In the genomic region with DNA sequence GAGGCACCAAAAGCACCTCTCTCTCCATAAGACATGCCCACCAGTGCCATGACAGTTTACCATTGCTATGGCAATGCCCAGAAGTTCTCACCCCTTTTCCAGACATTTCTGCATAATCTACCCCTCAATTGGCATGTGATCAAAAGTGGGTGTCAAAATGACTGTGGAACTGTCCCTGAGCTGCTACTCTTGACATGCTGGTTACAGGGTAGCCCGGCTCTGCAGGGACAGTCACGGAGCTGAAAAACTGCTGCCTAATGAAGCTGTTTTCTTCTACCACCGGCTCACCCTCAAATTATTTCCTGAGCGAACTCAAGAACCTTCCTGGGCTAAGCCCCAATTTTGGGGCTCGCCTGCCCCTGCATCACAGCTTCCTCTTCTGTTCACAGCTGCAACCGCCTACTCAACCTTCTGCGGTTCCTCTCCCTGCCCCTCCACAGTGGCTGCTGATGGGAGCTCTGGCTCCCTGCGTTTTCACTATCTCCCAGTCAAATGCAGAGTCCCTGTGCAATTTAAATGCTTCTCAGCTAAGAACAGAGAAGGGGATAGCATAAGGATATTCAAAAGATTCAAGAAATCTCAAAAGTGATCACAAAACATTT, we compare ENCODE assay signal across 9 cellular contexts.
DNase-seq lines count a peak whose midpoint lies in the region; ATAC-seq and TF ChIP-seq lines count a peak whose summit lies in the region.
"Had no signal": no experiment of that assay in that cellular context is flagged by ENCODE, and none has a peak within 500 bp of the region (broad histone marks: within the 10 kb centered on the region; RNA-seq: fewer than 3 reads in every experiment).

No MANE protein-coding gene starts in this region.

- peak overlapping the region; percentile 33 for H3K4me3 Mint-ChIP-seq in activated T-cell treated with anti-CD3 and anti-CD28 coated beads, Interleukin-2, amount 50 U/mL, for 24 hours
- H3K4me3 Mint-ChIP-seq in natural killer cell treated with Interleukin-12 subunit alpha and Interleukin-12 subunit beta and Interleukin-15 and Interleukin-18, amount 100 ng/mL, for 72 hours: peak overlapping the region; percentile 70
- no peak overlapping the region for H3K4me3 Mint-ChIP-seq in WTC11

- CTCF ChIA-PET in WTC11 (lab: Charles Lee): interaction anchor here (1.3 to 2.0 kb wide), 2 partner anchors 44 to 113 kb away, joined by 3 to 7 read pairs; no protein-coding TSS in a partner anchor

- peak; percentile 70 to 76 for ATAC-seq in natural killer cell treated with Interleukin-12 subunit alpha and Interleukin-12 subunit beta and Interleukin-15 and Interleukin-18, amount 100 ng/mL, for 72 hours
- ATAC-seq in WTC11 (no peak), GM19463 (IDR thresholded peaks at IDR 0.05; ENCODE audit: unreplicated experiment) (no peak)

- no peaks in the 10 kb centered on the region for H3K36me3 Mint-ChIP-seq in activated T-cell treated with anti-CD3 and anti-CD28 coated beads, Interleukin-2, amount 50 U/mL, for 24 hours (ENCODE audit: low read depth)
- no peaks in the 10 kb centered on the region for H3K36me3 Mint-ChIP-seq in natural killer cell treated with Interleukin-12 subunit alpha and Interleukin-12 subunit beta and Interleukin-15 and Interleukin-18, amount 100 ng/mL, for 72 hours
- H3K36me3 Mint-ChIP-seq in WTC11: peaks cover 13% of the 10 kb centered on the region

- H3K9me3 Mint-ChIP-seq in activated T-cell treated with anti-CD3 and anti-CD28 coated beads, Interleukin-2, amount 50 U/mL, for 24 hours: no peaks in the 10 kb centered on the region
- H3K9me3 Mint-ChIP-seq in natural killer cell treated with Interleukin-12 subunit alpha and Interleukin-12 subunit beta and Interleukin-15 and Interleukin-18, amount 100 ng/mL, for 72 hours: no peaks in the 10 kb centered on the region
- H3K9me3 Mint-ChIP-seq in WTC11: peaks cover 21% of the 10 kb centered on the region

- H3K4me1 Mint-ChIP-seq in activated T-cell treated with anti-CD3 and anti-CD28 coated beads, Interleukin-2, amount 50 U/mL, for 24 hours (ENCODE audit: low read depth): peaks cover 30% of the 10 kb centered on the region
- H3K4me1 Mint-ChIP-seq in natural killer cell treated with Interleukin-12 subunit alpha and Interleukin-12 subunit beta and Interleukin-15 and Interleukin-18, amount 100 ng/mL, for 72 hours (ENCODE audit: low read depth in 2 of 2): peaks cover 44 to 51% of the 10 kb centered on the region in 2 donors
- H3K4me1 Mint-ChIP-seq in WTC11: no peaks in the 10 kb centered on the region

- H3K27me3 Mint-ChIP-seq in activated T-cell treated with anti-CD3 and anti-CD28 coated beads, Interleukin-2, amount 50 U/mL, for 24 hours: no peaks in the 10 kb centered on the region
- H3K27me3 Mint-ChIP-seq in natural killer cell treated with Interleukin-12 subunit alpha and Interleukin-12 subunit beta and Interleukin-15 and Interleukin-18, amount 100 ng/mL, for 72 hours: peaks cover 13 to 19% of the 10 kb centered on the region in 2 donors
- peaks cover 12% of the 10 kb centered on the region; the same call in 1 of the 2 replicates for H3K27me3 Mint-ChIP-seq in WTC11 (ENCODE audit: low read depth)

- peak overlapping the region; percentile 10 for H3K27ac Mint-ChIP-seq in activated T-cell treated with anti-CD3 and anti-CD28 coated beads, Interleukin-2, amount 50 U/mL, for 24 hours
- peak overlapping the region; percentile 34 to 53 for H3K27ac Mint-ChIP-seq in natural killer cell treated with Interleukin-12 subunit alpha and Interleukin-12 subunit beta and Interleukin-15 and Interleukin-18, amount 100 ng/mL, for 72 hours
- H3K27ac Mint-ChIP-seq in WTC11: no peak overlapping the region

- peak; percentile 80 for DNase-seq in CD1c-positive myeloid dendritic cell (ENCODE audit: extremely low spot score)
- peak; percentile 53 for DNase-seq in NAMALWA (ENCODE audit: low spot score)
- DNase-seq in activated T-cell treated with anti-CD3 and anti-CD28 coated beads, Interleukin-2, amount 50 U/mL, for 24 hours: peak; percentile 56
- peak; percentile 64 for DNase-seq in natural killer cell treated with Interleukin-12 subunit alpha and Interleukin-12 subunit beta and Interleukin-15 and Interleukin-18, amount 100 ng/mL, for 72 hours (ENCODE audit: low spot score)
- no peak for DNase-seq in dermis blood vessel endothelial cell
- DNase-seq in NK-92 (lab: John Stamatoyannopoulos, UW; ENCODE audit: unreplicated experiment): no peak
- no peak for DNase-seq in WTC11 (ENCODE audit: low spot score)
- DNase-seq: NCI-H1092 treated with DMSO at 0.1 percent for 48 hours had no signal

- POLR2A ChIA-PET in WTC11 (lab: Charles Lee): no interaction called here

- TF ChIP-seq CTCF in WTC11 (IDR thresholded peaks at IDR 0.05): no peak

TF ChIP-seq in WTC11, 78 proteins besides CTCF, POLR2A, EP300 and RAD21 (continues in another document):
- TF ChIP-seq JAZF1 (CRISPR knock-in tag; IDR thresholded peaks at IDR 0.05) (no peak), MYBL2 (CRISPR knock-in tag; IDR thresholded peaks at IDR 0.05) (no peak)
- TF ChIP-seq, protein P1, sequence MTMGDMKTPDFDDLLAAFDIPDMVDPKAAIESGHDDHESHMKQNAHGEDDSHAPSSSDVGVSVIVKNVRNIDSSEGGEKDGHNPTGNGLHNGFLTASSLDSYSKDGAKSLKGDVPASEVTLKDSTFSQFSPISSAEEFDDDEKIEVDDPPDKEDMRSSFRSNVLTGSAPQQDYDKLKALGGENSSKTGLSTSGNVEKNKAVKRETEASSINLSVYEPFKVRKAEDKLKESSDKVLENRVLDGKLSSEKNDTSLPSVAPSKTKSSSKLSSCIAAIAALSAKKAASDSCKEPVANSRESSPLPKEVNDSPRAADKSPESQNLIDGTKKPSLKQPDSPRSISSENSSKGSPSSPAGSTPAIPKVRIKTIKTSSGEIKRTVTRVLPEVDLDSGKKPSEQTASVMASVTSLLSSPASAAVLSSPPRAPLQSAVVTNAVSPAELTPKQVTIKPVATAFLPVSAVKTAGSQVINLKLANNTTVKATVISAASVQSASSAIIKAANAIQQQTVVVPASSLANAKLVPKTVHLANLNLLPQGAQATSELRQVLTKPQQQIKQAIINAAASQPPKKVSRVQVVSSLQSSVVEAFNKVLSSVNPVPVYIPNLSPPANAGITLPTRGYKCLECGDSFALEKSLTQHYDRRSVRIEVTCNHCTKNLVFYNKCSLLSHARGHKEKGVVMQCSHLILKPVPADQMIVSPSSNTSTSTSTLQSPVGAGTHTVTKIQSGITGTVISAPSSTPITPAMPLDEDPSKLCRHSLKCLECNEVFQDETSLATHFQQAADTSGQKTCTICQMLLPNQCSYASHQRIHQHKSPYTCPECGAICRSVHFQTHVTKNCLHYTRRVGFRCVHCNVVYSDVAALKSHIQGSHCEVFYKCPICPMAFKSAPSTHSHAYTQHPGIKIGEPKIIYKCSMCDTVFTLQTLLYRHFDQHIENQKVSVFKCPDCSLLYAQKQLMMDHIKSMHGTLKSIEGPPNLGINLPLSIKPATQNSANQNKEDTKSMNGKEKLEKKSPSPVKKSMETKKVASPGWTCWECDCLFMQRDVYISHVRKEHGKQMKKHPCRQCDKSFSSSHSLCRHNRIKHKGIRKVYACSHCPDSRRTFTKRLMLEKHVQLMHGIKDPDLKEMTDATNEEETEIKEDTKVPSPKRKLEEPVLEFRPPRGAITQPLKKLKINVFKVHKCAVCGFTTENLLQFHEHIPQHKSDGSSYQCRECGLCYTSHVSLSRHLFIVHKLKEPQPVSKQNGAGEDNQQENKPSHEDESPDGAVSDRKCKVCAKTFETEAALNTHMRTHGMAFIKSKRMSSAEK (CRISPR knock-in tag; IDR thresholded peaks at IDR 0.05; ENCODE audit: borderline replicate concordance): no peak
- TF ChIP-seq, protein P2, sequence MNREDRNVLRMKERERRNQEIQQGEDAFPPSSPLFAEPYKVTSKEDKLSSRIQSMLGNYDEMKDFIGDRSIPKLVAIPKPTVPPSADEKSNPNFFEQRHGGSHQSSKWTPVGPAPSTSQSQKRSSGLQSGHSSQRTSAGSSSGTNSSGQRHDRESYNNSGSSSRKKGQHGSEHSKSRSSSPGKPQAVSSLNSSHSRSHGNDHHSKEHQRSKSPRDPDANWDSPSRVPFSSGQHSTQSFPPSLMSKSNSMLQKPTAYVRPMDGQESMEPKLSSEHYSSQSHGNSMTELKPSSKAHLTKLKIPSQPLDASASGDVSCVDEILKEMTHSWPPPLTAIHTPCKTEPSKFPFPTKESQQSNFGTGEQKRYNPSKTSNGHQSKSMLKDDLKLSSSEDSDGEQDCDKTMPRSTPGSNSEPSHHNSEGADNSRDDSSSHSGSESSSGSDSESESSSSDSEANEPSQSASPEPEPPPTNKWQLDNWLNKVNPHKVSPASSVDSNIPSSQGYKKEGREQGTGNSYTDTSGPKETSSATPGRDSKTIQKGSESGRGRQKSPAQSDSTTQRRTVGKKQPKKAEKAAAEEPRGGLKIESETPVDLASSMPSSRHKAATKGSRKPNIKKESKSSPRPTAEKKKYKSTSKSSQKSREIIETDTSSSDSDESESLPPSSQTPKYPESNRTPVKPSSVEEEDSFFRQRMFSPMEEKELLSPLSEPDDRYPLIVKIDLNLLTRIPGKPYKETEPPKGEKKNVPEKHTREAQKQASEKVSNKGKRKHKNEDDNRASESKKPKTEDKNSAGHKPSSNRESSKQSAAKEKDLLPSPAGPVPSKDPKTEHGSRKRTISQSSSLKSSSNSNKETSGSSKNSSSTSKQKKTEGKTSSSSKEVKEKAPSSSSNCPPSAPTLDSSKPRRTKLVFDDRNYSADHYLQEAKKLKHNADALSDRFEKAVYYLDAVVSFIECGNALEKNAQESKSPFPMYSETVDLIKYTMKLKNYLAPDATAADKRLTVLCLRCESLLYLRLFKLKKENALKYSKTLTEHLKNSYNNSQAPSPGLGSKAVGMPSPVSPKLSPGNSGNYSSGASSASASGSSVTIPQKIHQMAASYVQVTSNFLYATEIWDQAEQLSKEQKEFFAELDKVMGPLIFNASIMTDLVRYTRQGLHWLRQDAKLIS (CRISPR knock-in tag; IDR thresholded peaks at IDR 0.05; ENCODE audit: borderline replicate concordance): no peak
- TF ChIP-seq, protein P3, sequence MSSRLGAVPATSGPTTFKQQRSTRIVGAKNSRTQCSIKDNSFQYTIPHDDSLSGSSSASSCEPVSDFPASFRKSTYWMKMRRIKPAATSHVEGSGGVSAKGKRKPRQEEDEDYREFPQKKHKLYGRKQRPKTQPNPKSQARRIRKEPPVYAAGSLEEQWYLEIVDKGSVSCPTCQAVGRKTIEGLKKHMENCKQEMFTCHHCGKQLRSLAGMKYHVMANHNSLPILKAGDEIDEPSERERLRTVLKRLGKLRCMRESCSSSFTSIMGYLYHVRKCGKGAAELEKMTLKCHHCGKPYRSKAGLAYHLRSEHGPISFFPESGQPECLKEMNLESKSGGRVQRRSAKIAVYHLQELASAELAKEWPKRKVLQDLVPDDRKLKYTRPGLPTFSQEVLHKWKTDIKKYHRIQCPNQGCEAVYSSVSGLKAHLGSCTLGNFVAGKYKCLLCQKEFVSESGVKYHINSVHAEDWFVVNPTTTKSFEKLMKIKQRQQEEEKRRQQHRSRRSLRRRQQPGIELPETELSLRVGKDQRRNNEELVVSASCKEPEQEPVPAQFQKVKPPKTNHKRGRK (CRISPR knock-in tag; IDR thresholded peaks at IDR 0.05; ENCODE audit: borderline replicate concordance): no peak

Comparison
In these comparisons a context has a peak if more than half of its experiments do, and no peak if none do; other contexts are left out.
1. DNase-seq: peak in CD1c-positive myeloid dendritic cell (single experiment), NAMALWA (single experiment), activated T-cell treated with anti-CD3 and anti-CD28 coated beads, Interleukin-2, amount 50 U/mL, for 24 hours (single experiment) and natural killer cell treated with Interleukin-12 subunit alpha and Interleukin-12 subunit beta and Interleukin-15 and Interleukin-18, amount 100 ng/mL, for 72 hours (single experiment); none in dermis blood vessel endothelial cell (single experiment), NK-92 (single experiment) and WTC11 (single experiment).
2. ATAC-seq: peak in natural killer cell treated with Interleukin-12 subunit alpha and Interleukin-12 subunit beta and Interleukin-15 and Interleukin-18, amount 100 ng/mL, for 72 hours (2 of 2); none in WTC11 (single experiment) and GM19463 (single experiment).